ENCODE assay signal across 1 cellular context in the genomic region with DNA sequence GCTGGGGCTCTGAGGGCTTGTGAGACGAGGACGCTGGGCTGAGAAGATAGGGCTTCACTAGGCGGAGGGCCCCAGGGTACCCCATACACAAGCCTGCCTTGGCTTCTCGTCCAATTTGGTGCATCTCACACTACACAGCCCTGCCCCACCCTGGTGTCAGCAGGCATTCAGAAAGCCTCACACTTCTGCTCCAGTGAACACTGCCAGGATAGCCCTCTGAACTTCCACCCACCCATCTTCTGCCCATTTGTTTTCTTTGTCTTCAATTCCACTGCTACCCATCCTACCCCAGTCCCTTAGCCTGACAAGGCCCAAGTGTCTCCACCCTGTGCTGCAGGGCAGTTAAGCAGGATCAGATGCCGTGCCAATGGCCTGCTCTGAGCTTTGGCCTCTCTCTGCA.
A peak's percentile ranks its signal among the peaks of the same experiment; 100 is the strongest.
TF ChIP-seq lines count a peak whose summit lies in the region.

No MANE protein-coding gene starts in this region.

TF ChIP-seq in GM12878, 131 proteins besides CTCF, POLR2A, EP300 and RAD21:
- TF ChIP-seq TARDBP (IDR thresholded peaks at IDR 0.05; ENCODE audit: borderline replicate concordance) (no peak), POLR2AphosphoS5 (IDR thresholded peaks at IDR 0.05; ENCODE audit: low read length) (peak; percentile 57; the same call in 1 of the 2 replicates), ZNF384 (IDR thresholded peaks at IDR 0.05; ENCODE audit: borderline replicate concordance, low read depth, low read length) (no peak), SUZ12 (IDR thresholded peaks at IDR 0.05; ENCODE audit: unreplicated experiment) (no peak), ZBTB4 (CRISPR knock-in tag; IDR thresholded peaks at IDR 0.05) (no peak), RB1 (IDR thresholded peaks at IDR 0.05; ENCODE audit: borderline replicate concordance) (no peak), CBX5 (IDR thresholded peaks at IDR 0.05; ENCODE audit: low read depth) (no peak), HDGF (IDR thresholded peaks at IDR 0.05) (no peak)
